1 cellular context compared by ENCODE assay signal in the genomic region with DNA sequence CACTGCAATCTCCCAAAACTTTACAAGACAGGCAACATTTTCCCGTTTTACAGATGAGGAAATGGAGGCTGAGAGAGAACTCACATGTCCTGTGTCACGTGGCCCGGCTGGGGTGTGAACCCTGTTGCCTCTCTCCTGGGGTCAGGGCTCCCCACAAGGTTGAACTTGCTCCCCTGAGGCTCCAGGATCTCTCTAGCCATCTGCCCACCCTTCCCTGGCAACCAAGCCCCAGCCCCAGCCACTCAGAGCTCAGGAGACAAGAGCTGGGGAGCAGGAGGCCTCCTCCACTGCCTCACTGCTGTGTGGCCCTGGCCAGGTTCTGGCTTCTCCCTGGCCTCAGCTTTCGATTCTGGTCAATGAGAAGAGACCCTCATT.
TF ChIP-seq lines count a peak whose summit lies in the region.

No MANE protein-coding gene starts in this region.

TF ChIP-seq in GM23338, 12 proteins besides CTCF, POLR2A, EP300 and RAD21 (continued from another document):
- TF ChIP-seq, protein P1, sequence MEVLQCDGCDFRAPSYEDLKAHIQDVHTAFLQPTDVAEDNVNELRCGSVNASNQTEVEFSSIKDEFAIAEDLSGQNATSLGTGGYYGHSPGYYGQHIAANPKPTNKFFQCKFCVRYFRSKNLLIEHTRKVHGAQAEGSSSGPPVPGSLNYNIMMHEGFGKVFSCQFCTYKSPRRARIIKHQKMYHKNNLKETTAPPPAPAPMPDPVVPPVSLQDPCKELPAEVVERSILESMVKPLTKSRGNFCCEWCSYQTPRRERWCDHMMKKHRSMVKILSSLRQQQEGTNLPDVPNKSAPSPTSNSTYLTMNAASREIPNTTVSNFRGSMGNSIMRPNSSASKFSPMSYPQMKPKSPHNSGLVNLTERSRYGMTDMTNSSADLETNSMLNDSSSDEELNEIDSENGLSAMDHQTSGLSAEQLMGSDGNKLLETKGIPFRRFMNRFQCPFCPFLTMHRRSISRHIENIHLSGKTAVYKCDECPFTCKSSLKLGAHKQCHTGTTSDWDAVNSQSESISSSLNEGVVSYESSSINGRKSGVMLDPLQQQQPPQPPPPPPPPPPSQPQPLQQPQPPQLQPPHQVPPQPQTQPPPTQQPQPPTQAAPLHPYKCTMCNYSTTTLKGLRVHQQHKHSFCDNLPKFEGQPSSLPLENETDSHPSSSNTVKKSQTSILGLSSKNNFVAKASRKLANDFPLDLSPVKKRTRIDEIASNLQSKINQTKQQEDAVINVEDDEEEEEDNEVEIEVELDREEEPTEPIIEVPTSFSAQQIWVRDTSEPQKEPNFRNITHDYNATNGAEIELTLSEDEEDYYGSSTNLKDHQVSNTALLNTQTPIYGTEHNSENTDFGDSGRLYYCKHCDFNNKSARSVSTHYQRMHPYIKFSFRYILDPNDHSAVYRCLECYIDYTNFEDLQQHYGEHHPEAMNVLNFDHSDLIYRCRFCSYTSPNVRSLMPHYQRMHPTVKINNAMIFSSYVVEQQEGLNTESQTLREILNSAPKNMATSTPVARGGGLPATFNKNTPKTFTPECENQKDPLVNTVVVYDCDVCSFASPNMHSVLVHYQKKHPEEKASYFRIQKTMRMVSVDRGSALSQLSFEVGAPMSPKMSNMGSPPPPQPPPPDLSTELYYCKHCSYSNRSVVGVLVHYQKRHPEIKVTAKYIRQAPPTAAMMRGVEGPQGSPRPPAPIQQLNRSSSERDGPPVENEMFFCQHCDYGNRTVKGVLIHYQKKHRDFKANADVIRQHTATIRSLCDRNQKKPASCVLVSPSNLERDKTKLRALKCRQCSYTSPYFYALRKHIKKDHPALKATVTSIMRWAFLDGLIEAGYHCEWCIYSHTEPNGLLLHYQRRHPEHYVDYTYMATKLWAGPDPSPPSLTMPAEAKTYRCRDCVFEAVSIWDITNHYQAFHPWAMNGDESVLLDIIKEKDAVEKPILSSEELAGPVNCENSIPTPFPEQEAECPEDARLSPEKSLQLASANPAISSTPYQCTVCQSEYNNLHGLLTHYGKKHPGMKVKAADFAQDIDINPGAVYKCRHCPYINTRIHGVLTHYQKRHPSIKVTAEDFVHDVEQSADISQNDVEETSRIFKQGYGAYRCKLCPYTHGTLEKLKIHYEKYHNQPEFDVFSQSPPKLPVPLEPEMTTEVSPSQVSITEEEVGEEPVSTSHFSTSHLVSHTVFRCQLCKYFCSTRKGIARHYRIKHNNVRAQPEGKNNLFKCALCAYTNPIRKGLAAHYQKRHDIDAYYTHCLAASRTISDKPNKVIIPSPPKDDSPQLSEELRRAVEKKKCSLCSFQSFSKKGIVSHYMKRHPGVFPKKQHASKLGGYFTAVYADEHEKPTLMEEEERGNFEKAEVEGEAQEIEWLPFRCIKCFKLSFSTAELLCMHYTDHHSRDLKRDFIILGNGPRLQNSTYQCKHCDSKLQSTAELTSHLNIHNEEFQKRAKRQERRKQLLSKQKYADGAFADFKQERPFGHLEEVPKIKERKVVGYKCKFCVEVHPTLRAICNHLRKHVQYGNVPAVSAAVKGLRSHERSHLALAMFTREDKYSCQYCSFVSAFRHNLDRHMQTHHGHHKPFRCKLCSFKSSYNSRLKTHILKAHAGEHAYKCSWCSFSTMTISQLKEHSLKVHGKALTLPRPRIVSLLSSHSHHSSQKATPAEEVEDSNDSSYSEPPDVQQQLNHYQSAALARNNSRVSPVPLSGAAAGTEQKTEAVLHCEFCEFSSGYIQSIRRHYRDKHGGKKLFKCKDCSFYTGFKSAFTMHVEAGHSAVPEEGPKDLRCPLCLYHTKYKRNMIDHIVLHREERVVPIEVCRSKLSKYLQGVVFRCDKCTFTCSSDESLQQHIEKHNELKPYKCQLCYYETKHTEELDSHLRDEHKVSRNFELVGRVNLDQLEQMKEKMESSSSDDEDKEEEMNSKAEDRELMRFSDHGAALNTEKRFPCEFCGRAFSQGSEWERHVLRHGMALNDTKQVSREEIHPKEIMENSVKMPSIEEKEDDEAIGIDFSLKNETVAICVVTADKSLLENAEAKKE (CRISPR knock-in tag; IDR thresholded peaks at IDR 0.05) = no peak
- TF ChIP-seq STAT1 (IDR thresholded peaks at IDR 0.05; ENCODE audit: unreplicated experiment) (no peak), CREB1 (CRISPR knock-in tag; IDR thresholded peaks at IDR 0.05; ENCODE audit: low read depth) (no peak), EZH2phosphoT487 (IDR thresholded peaks at IDR 0.05; ENCODE audit: unreplicated experiment) (no peak), NANOG (IDR thresholded peaks at IDR 0.05; ENCODE audit: borderline replicate concordance) (no peak), JUNB (IDR thresholded peaks at IDR 0.05; ENCODE audit: unreplicated experiment) (no peak), POLR2AphosphoS5 (IDR thresholded peaks at IDR 0.05; ENCODE audit: low read depth) (no peak)
- TF ChIP-seq, protein P2, sequence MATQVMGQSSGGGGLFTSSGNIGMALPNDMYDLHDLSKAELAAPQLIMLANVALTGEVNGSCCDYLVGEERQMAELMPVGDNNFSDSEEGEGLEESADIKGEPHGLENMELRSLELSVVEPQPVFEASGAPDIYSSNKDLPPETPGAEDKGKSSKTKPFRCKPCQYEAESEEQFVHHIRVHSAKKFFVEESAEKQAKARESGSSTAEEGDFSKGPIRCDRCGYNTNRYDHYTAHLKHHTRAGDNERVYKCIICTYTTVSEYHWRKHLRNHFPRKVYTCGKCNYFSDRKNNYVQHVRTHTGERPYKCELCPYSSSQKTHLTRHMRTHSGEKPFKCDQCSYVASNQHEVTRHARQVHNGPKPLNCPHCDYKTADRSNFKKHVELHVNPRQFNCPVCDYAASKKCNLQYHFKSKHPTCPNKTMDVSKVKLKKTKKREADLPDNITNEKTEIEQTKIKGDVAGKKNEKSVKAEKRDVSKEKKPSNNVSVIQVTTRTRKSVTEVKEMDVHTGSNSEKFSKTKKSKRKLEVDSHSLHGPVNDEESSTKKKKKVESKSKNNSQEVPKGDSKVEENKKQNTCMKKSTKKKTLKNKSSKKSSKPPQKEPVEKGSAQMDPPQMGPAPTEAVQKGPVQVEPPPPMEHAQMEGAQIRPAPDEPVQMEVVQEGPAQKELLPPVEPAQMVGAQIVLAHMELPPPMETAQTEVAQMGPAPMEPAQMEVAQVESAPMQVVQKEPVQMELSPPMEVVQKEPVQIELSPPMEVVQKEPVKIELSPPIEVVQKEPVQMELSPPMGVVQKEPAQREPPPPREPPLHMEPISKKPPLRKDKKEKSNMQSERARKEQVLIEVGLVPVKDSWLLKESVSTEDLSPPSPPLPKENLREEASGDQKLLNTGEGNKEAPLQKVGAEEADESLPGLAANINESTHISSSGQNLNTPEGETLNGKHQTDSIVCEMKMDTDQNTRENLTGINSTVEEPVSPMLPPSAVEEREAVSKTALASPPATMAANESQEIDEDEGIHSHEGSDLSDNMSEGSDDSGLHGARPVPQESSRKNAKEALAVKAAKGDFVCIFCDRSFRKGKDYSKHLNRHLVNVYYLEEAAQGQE (IDR thresholded peaks at IDR 0.05; ENCODE audit: unreplicated experiment) = no peak
